12 cellular contexts compared by ENCODE assay signal in genomic region chr5:141515141-141515540, GRCh38. TPM values are rescaled to one million over a fixed set of nuclear protein-coding genes. Genes with fewer than 3 reads are reported as not detected.
DNase-seq lines count a peak whose midpoint lies in the region; ATAC-seq and TF ChIP-seq lines count a peak whose summit lies in the region.
"Had no signal": no experiment of that assay in that cellular context is flagged by ENCODE, and none has a peak within 500 bp of the region (broad histone marks: within the 10 kb centered on the region; RNA-seq: fewer than 3 reads in every experiment).

No MANE protein-coding gene starts in this region.

- H3K9me3 ChIP-seq in left lung, result no peaks in the 10 kb centered on the region
- no peaks in the 10 kb centered on the region for H3K9me3 ChIP-seq in spleen
- H3K9me3 ChIP-seq: mucosa of descending colon had no signal

- DNase-seq in DMS79 treated with DMSO at 0.1 percent for 48 hours (lab: John Stamatoyannopoulos, UW), result peak; percentile 8
- no peak for DNase-seq in DMS79 (lab: John Stamatoyannopoulos, UW)
- no peak for DNase-seq in activated naive CD8-positive, alpha-beta T cell treated with anti-CD3 and anti-CD28 coated beads, Interleukin-2, amount 10 ng/mL, durations not matched to agents 7 days and 5 days
- DNase-seq in left lung, result no peak
- no peak for DNase-seq in spleen
- no peak for DNase-seq in activated CD4-positive, alpha-beta T cell treated with anti-CD3 and anti-CD28 coated beads for 36 hours
- no peak for DNase-seq in GM10248 (ENCODE audit: extremely low spot score)
- DNase-seq: activated T-cell treated with anti-CD3 and anti-CD28 coated beads, Interleukin-2, amount 50 U/mL, for 48 hours; mucosa of descending colon; NCI-H1930 had no signal

- intact Hi-C loops in left lung (cut with DNase I) (no loop called here), spleen (cut with DNase I; ENCODE audit: low total_unique reads) (no loop called here)
- intact Hi-C loops in activated CD4-positive, alpha-beta T cell treated with anti-CD3 and anti-CD28 coated beads for 36 hours (cut with DNase I, micrococcal nuclease), result no loop called here

- H3K27me3 Mint-ChIP-seq in activated naive CD8-positive, alpha-beta T cell treated with anti-CD3 and anti-CD28 coated beads, Interleukin-2, amount 10 ng/mL, durations not matched to agents 7 days and 5 days, result no peaks in the 10 kb centered on the region
- H3K27me3 Mint-ChIP-seq in activated CD4-positive, alpha-beta T cell treated with anti-CD3 and anti-CD28 coated beads for 36 hours, result no peaks in the 10 kb centered on the region

- no peak overlapping the region for H3K4me3 Mint-ChIP-seq in activated naive CD8-positive, alpha-beta T cell treated with anti-CD3 and anti-CD28 coated beads, Interleukin-2, amount 10 ng/mL, durations not matched to agents 7 days and 5 days
- H3K4me3 Mint-ChIP-seq in activated CD4-positive, alpha-beta T cell treated with anti-CD3 and anti-CD28 coated beads for 36 hours, result no peak overlapping the region

- WGBS in spleen, 5 donors, result 73 to 87% (median 81%) methylated on average over 3 of the region's 3 CpGs

- TF ChIP-seq CTCF in left lung (IDR thresholded peaks at IDR 0.05) (no peak), spleen (IDR thresholded peaks at IDR 0.05 in 8 of 11, conservative IDR thresholded peaks at IDR 0.05 in 3 of 11) (no peak), GM10248 (IDR thresholded peaks at IDR 0.05; ENCODE audit: control extremely low read depth, extremely low read depth, low read depth, missing control alignments) (no peak)

- peaks cover 29% of the 10 kb centered on the region for H3K36me3 Mint-ChIP-seq in activated naive CD8-positive, alpha-beta T cell treated with anti-CD3 and anti-CD28 coated beads, Interleukin-2, amount 10 ng/mL, durations not matched to agents 7 days and 5 days
- H3K36me3 Mint-ChIP-seq in activated CD4-positive, alpha-beta T cell treated with anti-CD3 and anti-CD28 coated beads for 36 hours (ENCODE audit: low read depth), result peaks cover 52% of the 10 kb centered on the region

- H3K36me3 ChIP-seq in left lung, result peaks cover 0 to 64% of the 10 kb centered on the region in 2 donors
- H3K36me3 ChIP-seq in spleen, result peaks cover 0 to 71% (median 33%) of the 10 kb centered on the region in 6 donors

- CTCF ChIA-PET in activated CD4-positive, alpha-beta T cell treated with anti-CD3 and anti-CD28 coated beads for 36 hours (lab: Charles Lee), result interaction anchor here (0.5 to 7.9 kb wide), 13 partner anchors 9 to 1168 kb away, joined by 3 to 101 read pairs (median 4); partner anchors contain the start of genes PCDHGA10, PCDHGA11, PCDHGA12 and PCDHGB6
- CTCF ChIA-PET in GM10248 (lab: Yijun Ruan, JAX), result interaction anchor here (0.6 to 14.8 kb wide), 13 partner anchors 8 to 194 kb away, joined by 3 to 214 read pairs (median 11); partner anchors contain the start of genes PCDHGA10, PCDHGA11, PCDHGA12 and PCDHGB7

- H3K4me3 ChIP-seq in left lung (no peak overlapping the region), spleen (no peak overlapping the region)
- H3K4me3 ChIP-seq: mucosa of descending colon had no signal

- H3K4me1 ChIP-seq in left lung (peaks cover 19 to 80% of the 10 kb centered on the region in 2 donors), spleen (peaks cover 16 to 98% (median 53%) of the 10 kb centered on the region in 6 donors)

- H3K27ac ChIP-seq in left lung (peak overlapping the region; percentile 83 to 87), spleen (peak overlapping the region in 7 of 8 donors; percentile 27 to 87 (median 82))
- H3K27ac ChIP-seq: 22Rv1 had no signal

- ATAC-seq in activated naive CD8-positive, alpha-beta T cell treated with anti-CD3 and anti-CD28 coated beads, Interleukin-2, amount 10 ng/mL, durations not matched to agents 7 days and 5 days (ENCODE audit: low read depth), result no peak
- ATAC-seq in left lung (no peak), GM18505 (IDR thresholded peaks at IDR 0.05; ENCODE audit: unreplicated experiment) (no peak)
- no peak for ATAC-seq in activated CD4-positive, alpha-beta T cell treated with anti-CD3 and anti-CD28 coated beads for 36 hours
- ATAC-seq: mucosa of descending colon had no signal

- POLR2A ChIA-PET in activated naive CD8-positive, alpha-beta T cell treated with anti-CD3 and anti-CD28 coated beads, Interleukin-2, amount 10 ng/mL, durations not matched to agents 7 days and 5 days (lab: Charles Lee), result no interaction called here
- POLR2A ChIA-PET in activated CD4-positive, alpha-beta T cell treated with anti-CD3 and anti-CD28 coated beads for 36 hours (lab: Charles Lee), result interaction anchor here (0.6 kb wide), 1 partner anchor 127 kb away, joined by 3 read pairs; the partner anchor contains the start of gene PCDHGB4
- POLR2A ChIA-PET in GM10248 (lab: Yijun Ruan, JAX), result no interaction called here

- H3K9me3 Mint-ChIP-seq in activated naive CD8-positive, alpha-beta T cell treated with anti-CD3 and anti-CD28 coated beads, Interleukin-2, amount 10 ng/mL, durations not matched to agents 7 days and 5 days, result no peaks in the 10 kb centered on the region
- H3K9me3 Mint-ChIP-seq in activated CD4-positive, alpha-beta T cell treated with anti-CD3 and anti-CD28 coated beads for 36 hours (ENCODE audit: low read depth), result no peaks in the 10 kb centered on the region

- no peaks in the 10 kb centered on the region for H3K27me3 ChIP-seq in left lung
- H3K27me3 ChIP-seq in spleen (replicated peaks in 1 of 7), result no peaks in the 10 kb centered on the region

- H3K27ac Mint-ChIP-seq in activated naive CD8-positive, alpha-beta T cell treated with anti-CD3 and anti-CD28 coated beads, Interleukin-2, amount 10 ng/mL, durations not matched to agents 7 days and 5 days, result peak overlapping the region; percentile 24
- H3K27ac Mint-ChIP-seq in activated CD4-positive, alpha-beta T cell treated with anti-CD3 and anti-CD28 coated beads for 36 hours, result no peak overlapping the region

- H3K4me1 Mint-ChIP-seq in activated naive CD8-positive, alpha-beta T cell treated with anti-CD3 and anti-CD28 coated beads, Interleukin-2, amount 10 ng/mL, durations not matched to agents 7 days and 5 days, result peaks cover 26% of the 10 kb centered on the region
- H3K4me1 Mint-ChIP-seq in activated CD4-positive, alpha-beta T cell treated with anti-CD3 and anti-CD28 coated beads for 36 hours, result peaks cover 28% of the 10 kb centered on the region

- TF ChIP-seq POLR2A in spleen (IDR thresholded peaks at IDR 0.05) (no peak), GM18505 (IDR thresholded peaks at IDR 0.05; ENCODE audit: borderline replicate concordance, extremely low read depth, insufficient read depth, insufficient read length) (no peak)

RNA-seq across cellular contexts. Expression of gene PCDHGC5, which starts 26.3 kb away (rescaled TPM):
- total RNA-seq in activated naive CD8-positive, alpha-beta T cell treated with anti-CD3 and anti-CD28 coated beads, Interleukin-2, amount 10 ng/mL, durations not matched to agents 7 days and 5 days, result not detected
- 1 to 10 TPM; 1.4 to 1.9 TPM for total RNA-seq in left lung
- 1 to 10 TPM in 5 of 7 donors, under 1 TPM in 2; 0.93 to 2.5 (median 1.2) TPM for total RNA-seq in spleen
- under 1 TPM in 2 of 3 donors, not detected in 1; 0.02 to 0.10 TPM for polyA plus RNA-seq in spleen
- not detected for total RNA-seq in activated CD4-positive, alpha-beta T cell treated with anti-CD3 and anti-CD28 coated beads for 36 hours

RNA-seq across cellular contexts. Expression of gene PCDHGC4, which starts 30.3 kb away (rescaled TPM):
- total RNA-seq in activated naive CD8-positive, alpha-beta T cell treated with anti-CD3 and anti-CD28 coated beads, Interleukin-2, amount 10 ng/mL, durations not matched to agents 7 days and 5 days, result not detected
- total RNA-seq in left lung (1 to 10 TPM in 1 of 2 donors, under 1 TPM in 1; 0.79 to 2.5 TPM), spleen (1 to 10 TPM; 1.3 to 3.9 (median 2.6) TPM)
- under 1 TPM in 2 of 3 donors, not detected in 1; 0.03 TPM for polyA plus RNA-seq in spleen
- not detected for total RNA-seq in activated CD4-positive, alpha-beta T cell treated with anti-CD3 and anti-CD28 coated beads for 36 hours

RNA-seq across cellular contexts. Expression of gene PCDHGC3, which starts 39.4 kb away (rescaled TPM):
- total RNA-seq in activated naive CD8-positive, alpha-beta T cell treated with anti-CD3 and anti-CD28 coated beads, Interleukin-2, amount 10 ng/mL, durations not matched to agents 7 days and 5 days, result not detected
- total RNA-seq in left lung (100 to 1,000 TPM in 1 of 2 donors, 10 to 100 TPM in 1; 65.4 to 101 TPM), spleen (10 to 100 TPM; 10.7 to 26.7 (median 22.5) TPM)
- polyA plus RNA-seq in spleen, result 10 to 100 TPM in 2 of 3 donors, 1 to 10 TPM in 1; 7.0 to 12.7 (median 10.3) TPM
- under 1 TPM; 0.16 to 0.34 TPM for total RNA-seq in activated CD4-positive, alpha-beta T cell treated with anti-CD3 and anti-CD28 coated beads for 36 hours

Comparison
In these comparisons a context has a peak if more than half of its experiments do, and no peak if none do; other contexts are left out.
1. RNA of gene PCDHGC3, which starts 39.4 kb away (total RNA-seq): 65.4 to 101 TPM in left lung and 10.7 to 26.7 TPM in spleen; 0.16 to 0.34 TPM in activated CD4-positive, alpha-beta T cell treated with anti-CD3 and anti-CD28 coated beads for 36 hours and not detected in activated naive CD8-positive, alpha-beta T cell treated with anti-CD3 and anti-CD28 coated beads, Interleukin-2, amount 10 ng/mL, durations not matched to agents 7 days and 5 days; every median in the first group is over 4 times any median in the second.